ENCODE assay signal across 11 cellular contexts in the genomic region with DNA sequence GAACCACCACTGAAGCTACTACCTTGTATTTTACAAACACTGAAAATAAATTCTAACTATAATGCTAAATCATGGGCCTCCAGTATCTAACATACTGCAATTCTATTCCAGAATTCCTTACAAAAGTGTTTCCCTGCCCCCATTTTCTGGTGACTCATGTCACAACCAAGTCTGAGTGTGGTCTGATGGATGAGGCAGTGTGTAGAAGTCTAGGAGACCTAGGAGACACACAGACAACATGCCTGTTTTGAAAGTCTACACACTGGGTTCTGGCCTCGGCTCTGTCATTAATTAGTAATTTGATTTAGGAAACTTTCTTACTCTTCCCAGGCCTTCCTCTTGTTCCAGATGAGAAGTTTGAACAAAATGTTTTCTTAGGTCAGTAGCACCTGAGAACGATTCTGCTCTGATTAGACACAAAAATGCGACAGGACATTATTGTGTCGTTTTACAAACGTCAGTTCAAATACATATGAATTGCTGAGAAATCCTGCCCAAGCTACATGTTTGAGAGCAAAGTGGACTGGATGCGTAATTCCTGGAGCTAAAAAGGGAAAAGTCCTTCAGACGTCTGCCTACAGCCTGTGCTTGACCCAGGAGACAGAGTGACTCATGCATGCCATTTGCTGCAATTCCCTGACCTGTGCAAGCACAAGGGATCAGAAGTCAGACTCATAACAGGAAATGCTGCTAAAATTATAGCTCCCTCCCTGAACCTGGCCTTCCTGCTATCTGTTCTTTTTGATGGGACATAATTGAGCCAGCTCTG.
DNase-seq lines count a peak whose midpoint lies in the region; ATAC-seq, FAIRE-seq and TF ChIP-seq lines count a peak whose summit lies in the region.
"Had no signal": no experiment of that assay in that cellular context is flagged by ENCODE, and none has a peak within 500 bp of the region (broad histone marks: within the 10 kb centered on the region; RNA-seq: fewer than 3 reads in every experiment).

No MANE protein-coding gene starts in this region.

- H3K27ac Mint-ChIP-seq in progenitor cell of endocrine pancreas: peak overlapping the region; percentile 42
- H3K27ac Mint-ChIP-seq in activated CD4-positive, alpha-beta memory T cell treated with anti-CD3 and anti-CD28 coated beads for 36 hours: no peak overlapping the region

- no peak for DNase-seq in GM12891 (ENCODE audit: insufficient read length, low spot score)
- DNase-seq in right cardiac atrium: no peak
- DNase-seq in progenitor cell of endocrine pancreas (ENCODE audit: low spot score, unreplicated experiment): no peak
- DNase-seq in foreskin fibroblast: no peak
- no peak for DNase-seq in activated CD4-positive, alpha-beta memory T cell treated with anti-CD3 and anti-CD28 coated beads for 36 hours
- DNase-seq: C1 segment of cervical spinal cord had no signal

- peaks cover 3% of the 10 kb centered on the region for H3K27me3 Mint-ChIP-seq in progenitor cell of endocrine pancreas
- no peaks in the 10 kb centered on the region for H3K27me3 Mint-ChIP-seq in activated CD4-positive, alpha-beta memory T cell treated with anti-CD3 and anti-CD28 coated beads for 36 hours

- H3K4me3 Mint-ChIP-seq in progenitor cell of endocrine pancreas (ENCODE audit: low read depth): no peak overlapping the region
- H3K4me3 Mint-ChIP-seq in activated CD4-positive, alpha-beta memory T cell treated with anti-CD3 and anti-CD28 coated beads for 36 hours: no peak overlapping the region

- no peak overlapping the region for H3K27ac ChIP-seq in right cardiac atrium (ENCODE audit: low read length)
- H3K27ac ChIP-seq: neutrophil, SK-N-MC had no signal

- ATAC-seq in SK-N-SH treated with all-trans-retinoic acid at 6 μM for 48 hours: peak; percentile 91
- ATAC-seq in right cardiac atrium: peak; percentile 57 to 61
- no peak for ATAC-seq in HG02763 (IDR thresholded peaks at IDR 0.05; ENCODE audit: unreplicated experiment)
- no peak for ATAC-seq in HG03025 (IDR thresholded peaks at IDR 0.05; ENCODE audit: low FRiP score, unreplicated experiment)

- H3K4me1 Mint-ChIP-seq in progenitor cell of endocrine pancreas (ENCODE audit: low read depth): peaks cover 41% of the 10 kb centered on the region
- H3K4me1 Mint-ChIP-seq in activated CD4-positive, alpha-beta memory T cell treated with anti-CD3 and anti-CD28 coated beads for 36 hours (ENCODE audit: low read depth): no peaks in the 10 kb centered on the region

- intact Hi-C loops in right cardiac atrium (cut with DNase I): no loop called here
- intact Hi-C loops in activated CD4-positive, alpha-beta memory T cell treated with anti-CD3 and anti-CD28 coated beads for 36 hours (cut with micrococcal nuclease): no loop called here

- H3K36me3 Mint-ChIP-seq in progenitor cell of endocrine pancreas (ENCODE audit: insufficient read depth): no peaks in the 10 kb centered on the region
- no peaks in the 10 kb centered on the region for H3K36me3 Mint-ChIP-seq in activated CD4-positive, alpha-beta memory T cell treated with anti-CD3 and anti-CD28 coated beads for 36 hours

- TF ChIP-seq POLR2A in GM12891 (IDR thresholded peaks at IDR 0.05; ENCODE audit: low read depth, low read length): no peak

- POLR2A ChIA-PET in activated CD4-positive, alpha-beta memory T cell treated with anti-CD3 and anti-CD28 coated beads for 36 hours (lab: Charles Lee): no interaction called here

- CTCF ChIA-PET in activated CD4-positive, alpha-beta memory T cell treated with anti-CD3 and anti-CD28 coated beads for 36 hours (lab: Charles Lee): no interaction called here

- FAIRE-seq in GM12891 (lab: Jason Lieb, UNC): peak; percentile 40

- H3K9me3 Mint-ChIP-seq in progenitor cell of endocrine pancreas (ENCODE audit: low read depth): no peaks in the 10 kb centered on the region
- H3K9me3 Mint-ChIP-seq in activated CD4-positive, alpha-beta memory T cell treated with anti-CD3 and anti-CD28 coated beads for 36 hours: no peaks in the 10 kb centered on the region

- H3K27me3 ChIP-seq in right cardiac atrium (ENCODE audit: control insufficient read depth, insufficient read depth): no peaks in the 10 kb centered on the region
- H3K27me3 ChIP-seq: neutrophil had no signal

- H3K9me3 ChIP-seq in right cardiac atrium (ENCODE audit: control insufficient read depth, low read length): no peaks in the 10 kb centered on the region
- H3K9me3 ChIP-seq: neutrophil had no signal

- WGBS in right cardiac atrium: 55% methylated on average over 7 of the region's 7 CpGs

- H3K4me3 ChIP-seq in right cardiac atrium (ENCODE audit: low read length) (no peak overlapping the region), foreskin fibroblast (ENCODE audit: low read depth in 1 of 2, low read length in 2 of 2) (no peak overlapping the region)
- H3K4me3 ChIP-seq: SK-N-MC had no signal

- TF ChIP-seq CTCF in progenitor cell of endocrine pancreas (IDR thresholded peaks at IDR 0.05; ENCODE audit: unreplicated experiment): no peak
- no peak for TF ChIP-seq CTCF in foreskin fibroblast (IDR thresholded peaks at IDR 0.05; ENCODE audit: low read depth, low read length)

- H3K4me1 ChIP-seq in right cardiac atrium (ENCODE audit: control insufficient read depth, insufficient read depth, low read length): no peaks in the 10 kb centered on the region

TF ChIP-seq in GM12891, 5 proteins besides CTCF, POLR2A, EP300 and RAD21:
- TF ChIP-seq SPI1 (IDR thresholded peaks at IDR 0.05; ENCODE audit: low read depth, low read length): no peak
- TF ChIP-seq TAF1 (IDR thresholded peaks at IDR 0.05; ENCODE audit: low read depth, low read length): no peak
- TF ChIP-seq POU2F2 (IDR thresholded peaks at IDR 0.05; ENCODE audit: low read depth, low read length): no peak

TF ChIP-seq in SK-N-SH treated with all-trans-retinoic acid at 6 μM for 48 hours, 23 proteins besides CTCF, POLR2A, EP300 and RAD21:
- TF ChIP-seq, protein P1, sequence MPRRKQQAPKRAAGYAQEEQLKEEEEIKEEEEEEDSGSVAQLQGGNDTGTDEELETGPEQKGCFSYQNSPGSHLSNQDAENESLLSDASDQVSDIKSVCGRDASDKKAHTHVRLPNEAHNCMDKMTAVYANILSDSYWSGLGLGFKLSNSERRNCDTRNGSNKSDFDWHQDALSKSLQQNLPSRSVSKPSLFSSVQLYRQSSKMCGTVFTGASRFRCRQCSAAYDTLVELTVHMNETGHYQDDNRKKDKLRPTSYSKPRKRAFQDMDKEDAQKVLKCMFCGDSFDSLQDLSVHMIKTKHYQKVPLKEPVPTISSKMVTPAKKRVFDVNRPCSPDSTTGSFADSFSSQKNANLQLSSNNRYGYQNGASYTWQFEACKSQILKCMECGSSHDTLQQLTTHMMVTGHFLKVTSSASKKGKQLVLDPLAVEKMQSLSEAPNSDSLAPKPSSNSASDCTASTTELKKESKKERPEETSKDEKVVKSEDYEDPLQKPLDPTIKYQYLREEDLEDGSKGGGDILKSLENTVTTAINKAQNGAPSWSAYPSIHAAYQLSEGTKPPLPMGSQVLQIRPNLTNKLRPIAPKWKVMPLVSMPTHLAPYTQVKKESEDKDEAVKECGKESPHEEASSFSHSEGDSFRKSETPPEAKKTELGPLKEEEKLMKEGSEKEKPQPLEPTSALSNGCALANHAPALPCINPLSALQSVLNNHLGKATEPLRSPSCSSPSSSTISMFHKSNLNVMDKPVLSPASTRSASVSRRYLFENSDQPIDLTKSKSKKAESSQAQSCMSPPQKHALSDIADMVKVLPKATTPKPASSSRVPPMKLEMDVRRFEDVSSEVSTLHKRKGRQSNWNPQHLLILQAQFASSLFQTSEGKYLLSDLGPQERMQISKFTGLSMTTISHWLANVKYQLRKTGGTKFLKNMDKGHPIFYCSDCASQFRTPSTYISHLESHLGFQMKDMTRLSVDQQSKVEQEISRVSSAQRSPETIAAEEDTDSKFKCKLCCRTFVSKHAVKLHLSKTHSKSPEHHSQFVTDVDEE (CRISPR knock-in tag; IDR thresholded peaks at IDR 0.05): no peak; the same call in 1 of the 2 replicates
- TF ChIP-seq CSRNP3 (CRISPR knock-in tag; IDR thresholded peaks at IDR 0.05) (0 out of 2 replicates have a peak, but pooled peaks have one; percentile 28), ISL1 (CRISPR knock-in tag; IDR thresholded peaks at IDR 0.05) (peak; percentile 67), ZFP3 (CRISPR knock-in tag; IDR thresholded peaks at IDR 0.05) (peak; percentile 70), GLIS3 (CRISPR knock-in tag; IDR thresholded peaks at IDR 0.05) (0 out of 2 replicates have a peak, but pooled peaks have one; percentile 5), TCF4 (CRISPR knock-in tag; IDR thresholded peaks at IDR 0.05; ENCODE audit: borderline replicate concordance) (no peak)

Comparison
In these comparisons a context has a peak if more than half of its experiments do, and no peak if none do; other contexts are left out.
1. ATAC-seq: peak in SK-N-SH treated with all-trans-retinoic acid at 6 μM for 48 hours (single experiment) and right cardiac atrium (2 of 2); none in HG02763 (single experiment) and HG03025 (single experiment).